In genomic region chr4:110129544-110129943, GRCh38 we compare ENCODE assay signal across 14 cellular contexts.
"Had no signal": no experiment of that assay in that cellular context is flagged by ENCODE, and none has a peak within 500 bp of the region (broad histone marks: within the 10 kb centered on the region; RNA-seq: fewer than 3 reads in every experiment).

No MANE protein-coding gene starts in this region.

- ATAC-seq: naive thymus-derived CD4-positive, alpha-beta T cell; psoas muscle; right lobe of liver had no signal

- H3K4me3 ChIP-seq: hepatocyte, psoas muscle, right lobe of liver, stomach had no signal

- H3K4me3 Mint-ChIP-seq: dendritic cell treated with granulocyte-macrophage colony-stimulating factor and Interleukin-4, amounts not matched to agents 40 ng/mL and 50 ng/mL, for 4 days; naive thymus-derived CD4-positive, alpha-beta T cell had no signal

- H3K4me1 ChIP-seq: psoas muscle had no signal

- DNase-seq: foreskin melanocyte; head of caudate nucleus; naive thymus-derived CD4-positive, alpha-beta T cell; psoas muscle; right lobe of liver; stimulated activated CD4-positive, alpha-beta T cell treated with anti-CD3 and anti-CD28 coated beads, Interleukin-2, amount 100 ng/mL, for 24 hours; stimulated activated CD4-positive, alpha-beta T cell treated with anti-CD3 and anti-CD28 coated beads, Interleukin-4, amount 100 ng/mL, for 4 hours; stimulated activated naive CD4-positive, alpha-beta T cell; stomach; substantia nigra had no signal

- H3K4me2 ChIP-seq: hepatocyte had no signal

- H3K36me3 ChIP-seq: neutrophil, right lobe of liver, stomach had no signal

- H3K27ac ChIP-seq: hepatocyte, neutrophil, psoas muscle, right lobe of liver, stomach had no signal

- H3K9me3 Mint-ChIP-seq: dendritic cell treated with granulocyte-macrophage colony-stimulating factor and Interleukin-4, amounts not matched to agents 40 ng/mL and 50 ng/mL, for 4 days had no signal

- H3K27me3 ChIP-seq: hepatocyte, neutrophil, right lobe of liver, stomach had no signal

- H2AFZ ChIP-seq: hepatocyte had no signal

- H3K27ac Mint-ChIP-seq: dendritic cell treated with granulocyte-macrophage colony-stimulating factor and Interleukin-4, amounts not matched to agents 40 ng/mL and 50 ng/mL, for 4 days; naive thymus-derived CD4-positive, alpha-beta T cell had no signal

- H3K9me3 ChIP-seq: neutrophil, psoas muscle, right lobe of liver, stomach had no signal

- H3K27me3 Mint-ChIP-seq: naive thymus-derived CD4-positive, alpha-beta T cell; type B pancreatic cell had no signal
